In the genomic region with DNA sequence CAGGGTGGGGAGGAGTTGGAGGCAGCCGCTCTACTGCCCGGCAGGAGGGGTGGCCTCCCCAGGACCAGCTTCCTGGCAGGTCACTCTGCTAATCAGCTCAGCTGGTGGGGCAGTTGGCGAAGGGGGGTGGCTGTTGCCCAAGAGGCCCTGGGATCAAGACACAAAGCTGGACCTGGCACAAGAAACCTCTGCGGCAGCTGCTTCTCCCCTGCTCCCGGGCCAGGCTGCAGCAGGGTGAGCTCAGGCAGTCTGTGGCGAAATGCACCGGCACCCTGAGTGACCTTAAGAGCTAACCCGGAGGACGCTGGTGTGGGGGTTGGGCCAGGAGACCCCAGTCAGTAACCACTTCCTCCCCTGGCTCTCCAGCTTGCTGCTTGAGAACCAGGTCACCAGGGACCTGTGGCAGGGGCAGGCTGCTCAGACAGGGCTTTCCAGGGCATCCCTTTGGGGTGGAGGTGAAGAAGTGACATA, we compare ENCODE assay signal across 8 cellular contexts. TPM values are rescaled to one million over a fixed set of nuclear protein-coding genes. Genes with fewer than 3 reads are reported as not detected.
DNase-seq lines count a peak whose midpoint lies in the region; ATAC-seq and TF ChIP-seq lines count a peak whose summit lies in the region.

No MANE protein-coding gene starts in this region.

- CTCF ChIA-PET in Panc1 (lab: Charles Lee): interaction anchor here (0.6 kb wide), 1 partner anchor 44 kb away, joined by 3 read pairs; no protein-coding TSS in a partner anchor

- no peaks in the 10 kb centered on the region for H3K36me3 ChIP-seq in Panc1 (ENCODE audit: control insufficient read depth, insufficient read depth, low read length)
- no peaks in the 10 kb centered on the region for H3K36me3 ChIP-seq in duodenal mucosa (ENCODE audit: control insufficient read depth in 1 of 2, insufficient read depth in 2 of 2, low read length in 2 of 2)

- H3K9me3 Mint-ChIP-seq in natural killer cell treated with Interleukin-12 subunit alpha and Interleukin-12 subunit beta and Interleukin-15 and Interleukin-18, amount 100 ng/mL, for 72 hours: no peaks in the 10 kb centered on the region
- no peaks in the 10 kb centered on the region for H3K9me3 Mint-ChIP-seq in type B pancreatic cell

- TF ChIP-seq CTCF in Panc1 (IDR thresholded peaks at IDR 0.05) (no peak), type B pancreatic cell (conservative IDR thresholded peaks at IDR 0.05) (no peak)

- peaks cover 79% of the 10 kb centered on the region in 2 donors for H3K4me1 Mint-ChIP-seq in natural killer cell treated with Interleukin-12 subunit alpha and Interleukin-12 subunit beta and Interleukin-15 and Interleukin-18, amount 100 ng/mL, for 72 hours (ENCODE audit: low read depth in 2 of 2)
- H3K4me1 Mint-ChIP-seq in type B pancreatic cell (ENCODE audit: unreplicated experiment): peaks cover 28% of the 10 kb centered on the region

- intact Hi-C loops in Panc1 (cut with micrococcal nuclease; ENCODE audit: unreplicated experiment): no loop called here

- in situ Hi-C loops in Panc1 (cut with HindIII; ENCODE audit: low pct_unique_long_range_greater_than_20kb, low sequenced_read_pairs): no loop called here

- H3K27ac ChIP-seq in Panc1 (ENCODE audit: low read length) (no peak overlapping the region), duodenal mucosa (ENCODE audit: low read depth, low read length) (peak overlapping the region; percentile 34)

- H3K4me1 ChIP-seq in Panc1 (ENCODE audit: control insufficient read depth, insufficient read depth, low read length): peaks cover 3% of the 10 kb centered on the region; the same call in 1 of the 2 replicates
- peaks cover 33 to 47% of the 10 kb centered on the region in 2 donors for H3K4me1 ChIP-seq in duodenal mucosa (ENCODE audit: control insufficient read depth in 1 of 2, insufficient read depth in 2 of 2, low read length in 2 of 2)

- no peak overlapping the region for H3K4me3 ChIP-seq in Panc1 (ENCODE audit: low read depth in 2 of 2, low read length in 2 of 2)
- H3K4me3 ChIP-seq in duodenal mucosa (ENCODE audit: low read depth in 1 of 2, low read length in 2 of 2): no peak overlapping the region

- DNase-seq in GF-D8 (lab: John Stamatoyannopoulos, UW): peak; percentile 91
- no peak for DNase-seq in Panc1 (ENCODE audit: low read depth, low spot score)
- DNase-seq in natural killer cell treated with Interleukin-12 subunit alpha and Interleukin-12 subunit beta and Interleukin-15 and Interleukin-18, amount 100 ng/mL, for 72 hours (ENCODE audit: low spot score): peak; percentile 83
- no peak for DNase-seq in type B pancreatic cell (ENCODE audit: extremely low spot score, unreplicated experiment)
- DNase-seq in middle frontal gyrus (ENCODE audit: extremely low spot score, low spot score): no peak
- no peak for DNase-seq in mesenteric fat pad (ENCODE audit: low spot score)

- H3K9ac ChIP-seq in duodenal mucosa (ENCODE audit: low read depth in 1 of 2, low read length in 2 of 2): peak overlapping the region; percentile 7 to 50

- H3K4me3 Mint-ChIP-seq in natural killer cell treated with Interleukin-12 subunit alpha and Interleukin-12 subunit beta and Interleukin-15 and Interleukin-18, amount 100 ng/mL, for 72 hours: peak overlapping the region; percentile 92
- H3K4me3 Mint-ChIP-seq in type B pancreatic cell: no peak overlapping the region

- H3K27me3 ChIP-seq in Panc1 (ENCODE audit: control insufficient read depth, insufficient read depth, low read length) (no peaks in the 10 kb centered on the region), duodenal mucosa (ENCODE audit: control insufficient read depth in 1 of 2, insufficient read depth in 2 of 2, low read length in 2 of 2) (no peaks in the 10 kb centered on the region)

- H3K9me3 ChIP-seq in Panc1 (ENCODE audit: control insufficient read depth, insufficient read depth, low read depth, low read length) (no peaks in the 10 kb centered on the region), duodenal mucosa (ENCODE audit: control insufficient read depth in 1 of 2, low read length in 2 of 2) (no peaks in the 10 kb centered on the region)

- peak overlapping the region; percentile 93 to 95 for H3K27ac Mint-ChIP-seq in natural killer cell treated with Interleukin-12 subunit alpha and Interleukin-12 subunit beta and Interleukin-15 and Interleukin-18, amount 100 ng/mL, for 72 hours
- H3K27ac Mint-ChIP-seq in type B pancreatic cell: no peak overlapping the region

- POLR2A ChIA-PET in Panc1 (lab: Charles Lee): no interaction called here

- H3K27me3 Mint-ChIP-seq in natural killer cell treated with Interleukin-12 subunit alpha and Interleukin-12 subunit beta and Interleukin-15 and Interleukin-18, amount 100 ng/mL, for 72 hours: no peaks in the 10 kb centered on the region
- H3K27me3 Mint-ChIP-seq in type B pancreatic cell: peaks cover 13% of the 10 kb centered on the region

- ATAC-seq in Panc1 (0 out of 2 replicates have a peak, but pooled peaks have one; percentile 10), GM18517 (IDR thresholded peaks at IDR 0.05; ENCODE audit: unreplicated experiment) (no peak)
- peak; percentile 60 for ATAC-seq in natural killer cell treated with Interleukin-12 subunit alpha and Interleukin-12 subunit beta and Interleukin-15 and Interleukin-18, amount 100 ng/mL, for 72 hours

- BruUV-seq in Panc1 (replicated peaks; lab: Mats Ljungman, UMichigan): no TSS peak

- no peaks in the 10 kb centered on the region for H3K36me3 Mint-ChIP-seq in natural killer cell treated with Interleukin-12 subunit alpha and Interleukin-12 subunit beta and Interleukin-15 and Interleukin-18, amount 100 ng/mL, for 72 hours
- H3K36me3 Mint-ChIP-seq in type B pancreatic cell: no peaks in the 10 kb centered on the region

RNA-seq across cellular contexts. Expression of a gene that starts 31.1 kb away (rescaled TPM):
- total RNA-seq in Panc1 (2021; ENCODE audit: unreplicated experiment) (0.44 TPM), type B pancreatic cell (ENCODE audit: low replicate concordance) (1.6 and 3.6 TPM in 2 replicates), mesenteric fat pad (0.39 TPM)
- polyA plus RNA-seq in Panc1 (2012; ENCODE audit: insufficient read length): not detected
- 1 to 10 TPM; 6.8 to 7.7 TPM for total RNA-seq in natural killer cell treated with Interleukin-12 subunit alpha and Interleukin-12 subunit beta and Interleukin-15 and Interleukin-18, amount 100 ng/mL, for 72 hours

Comparison
In these comparisons a context has a peak if more than half of its experiments do, and no peak if none do; other contexts are left out.
1. DNase-seq: peak in GF-D8 (single experiment) and natural killer cell treated with Interleukin-12 subunit alpha and Interleukin-12 subunit beta and Interleukin-15 and Interleukin-18, amount 100 ng/mL, for 72 hours (single experiment); none in Panc1 (single experiment), type B pancreatic cell (single experiment), middle frontal gyrus (single experiment) and mesenteric fat pad (single experiment).